ENCODE assay signal across 15 cellular contexts in the genomic region with DNA sequence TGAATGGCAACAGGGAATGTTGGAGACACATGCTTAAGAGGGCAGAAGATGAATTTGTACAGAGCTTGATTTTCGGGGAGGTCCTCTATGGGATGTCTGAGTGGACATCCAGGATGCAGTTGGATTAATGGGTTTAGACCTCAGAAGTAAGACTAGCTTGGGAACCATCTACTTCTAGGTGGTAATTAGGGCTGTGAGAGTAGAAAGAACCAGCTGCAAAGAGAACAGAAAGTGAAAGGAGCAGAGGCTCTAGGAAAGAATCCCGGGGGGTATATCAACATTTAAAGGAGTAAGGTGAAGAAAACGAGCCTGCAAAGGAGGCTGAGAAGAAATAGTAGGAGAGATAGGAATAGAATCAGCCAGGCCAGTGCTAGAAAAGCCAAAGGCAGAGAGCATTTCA. TPM values are rescaled to one million over a fixed set of nuclear protein-coding genes. Genes with fewer than 3 reads are reported as not detected.
DNase-seq lines count a peak whose midpoint lies in the region; ATAC-seq and TF ChIP-seq lines count a peak whose summit lies in the region.
"Had no signal": no experiment of that assay in that cellular context is flagged by ENCODE, and none has a peak within 500 bp of the region (broad histone marks: within the 10 kb centered on the region; RNA-seq: fewer than 3 reads in every experiment).

No MANE protein-coding gene starts in this region.

- H3K27me3 ChIP-seq in KMS-11 (ENCODE audit: insufficient read depth, low read depth) (no peaks in the 10 kb centered on the region), right lobe of liver (no peaks in the 10 kb centered on the region)
- H3K27me3 ChIP-seq: heart left ventricle, vagina had no signal

- CTCF ChIA-PET in activated naive CD4-positive, alpha-beta T cell treated with anti-CD3 and anti-CD28 coated beads for 36 hours (lab: Charles Lee) = interaction anchor here (0.6 to 1.6 kb wide), 2 partner anchors 10 to 47 kb away, joined by 3 to 4 read pairs; no protein-coding TSS in a partner anchor

- POLR2A ChIA-PET in activated naive CD8-positive, alpha-beta T cell treated with anti-CD3 and anti-CD28 coated beads, Interleukin-2, amount 10 ng/mL, durations not matched to agents 7 days and 5 days (lab: Charles Lee) = interaction anchor here (0.8 kb wide), 1 partner anchor 220 kb away, joined by 4 read pairs; no protein-coding TSS in a partner anchor

- H3K4me3 Mint-ChIP-seq in activated naive CD4-positive, alpha-beta T cell treated with anti-CD3 and anti-CD28 coated beads for 36 hours = no peak overlapping the region
- no peak overlapping the region for H3K4me3 Mint-ChIP-seq in activated naive CD8-positive, alpha-beta T cell treated with anti-CD3 and anti-CD28 coated beads, Interleukin-2, amount 10 ng/mL, durations not matched to agents 7 days and 5 days
- H3K4me3 Mint-ChIP-seq in stimulated activated effector memory CD8-positive, alpha-beta T cell treated with anti-CD3 and anti-CD28 coated beads, Interleukin-12 subunit alpha, Interleukin-12 subunit beta, amount 100 ng/mL, for 72 hours = no peak overlapping the region

- no peak for DNase-seq in activated naive CD4-positive, alpha-beta T cell treated with anti-CD3 and anti-CD28 coated beads for 36 hours
- DNase-seq in activated naive CD4-positive, alpha-beta T cell (lab: John Stamatoyannopoulos, UW) = no peak
- DNase-seq in activated naive CD8-positive, alpha-beta T cell treated with anti-CD3 and anti-CD28 coated beads, Interleukin-2, amount 10 ng/mL, durations not matched to agents 7 days and 5 days = no peak
- DNase-seq in stimulated activated effector memory CD8-positive, alpha-beta T cell treated with anti-CD3 and anti-CD28 coated beads, Interleukin-12 subunit alpha, Interleukin-12 subunit beta, amount 100 ng/mL, for 72 hours (ENCODE audit: low spot score in 2 of 2) = no peak
- DNase-seq in right lobe of liver (no peak), NCI-H1105 (lab: John Stamatoyannopoulos, UW) (no peak)
- DNase-seq: Calu3; heart left ventricle; NCI-H1436; NCI-H2171; PC-3; stimulated activated CD4-positive, alpha-beta T cell treated with anti-CD3 and anti-CD28 coated beads, Interleukin-2, amount 100 ng/mL, for 48 hours had no signal

- H3K36me3 ChIP-seq in KMS-11 (ENCODE audit: insufficient read depth) (no peaks in the 10 kb centered on the region), right lobe of liver (peaks cover 0 to 8% (median 0%) of the 10 kb centered on the region in 4 donors)

- peak overlapping the region; percentile 73 for H3K27ac Mint-ChIP-seq in activated naive CD4-positive, alpha-beta T cell treated with anti-CD3 and anti-CD28 coated beads for 36 hours
- H3K27ac Mint-ChIP-seq in activated naive CD8-positive, alpha-beta T cell treated with anti-CD3 and anti-CD28 coated beads, Interleukin-2, amount 10 ng/mL, durations not matched to agents 7 days and 5 days = peak overlapping the region; percentile 61
- peak overlapping the region; percentile 79 for H3K27ac Mint-ChIP-seq in stimulated activated effector memory CD8-positive, alpha-beta T cell treated with anti-CD3 and anti-CD28 coated beads, Interleukin-12 subunit alpha, Interleukin-12 subunit beta, amount 100 ng/mL, for 72 hours

- H3K79me2 ChIP-seq in KMS-11 (ENCODE audit: insufficient read depth, low read depth) = 0 out of 2 replicates have a peak, but pooled peaks cover 15% of the 10 kb centered on the region

- H3K9ac ChIP-seq in KMS-11 = no peak overlapping the region

- no peak for ATAC-seq in activated naive CD8-positive, alpha-beta T cell treated with anti-CD3 and anti-CD28 coated beads, Interleukin-2, amount 10 ng/mL, durations not matched to agents 7 days and 5 days (ENCODE audit: low read depth)
- no peak for ATAC-seq in stimulated activated effector memory CD8-positive, alpha-beta T cell treated with anti-CD3 and anti-CD28 coated beads, Interleukin-12 subunit alpha, Interleukin-12 subunit beta, amount 100 ng/mL, for 72 hours
- ATAC-seq in HG02938 (IDR thresholded peaks at IDR 0.05; ENCODE audit: unreplicated experiment) (no peak), right lobe of liver (no peak)
- ATAC-seq: heart left ventricle, PC-3 had no signal

- no peak for TF ChIP-seq CTCF in KMS-11 (conservative IDR thresholded peaks at IDR 0.05; ENCODE audit: low read depth, low read length)
- no peak for TF ChIP-seq CTCF in right lobe of liver (IDR thresholded peaks at IDR 0.05)

- intact Hi-C loops in activated naive CD4-positive, alpha-beta T cell treated with anti-CD3 and anti-CD28 coated beads for 36 hours (cut with micrococcal nuclease) = no loop called here
- intact Hi-C loops in right lobe of liver (cut with DNase I) = no loop called here

- H3K27ac ChIP-seq in KMS-11 (peak overlapping the region; percentile 93), right lobe of liver (no peak overlapping the region)
- H3K27ac ChIP-seq: heart left ventricle, vagina had no signal

- no peaks in the 10 kb centered on the region for H3K9me3 Mint-ChIP-seq in activated naive CD4-positive, alpha-beta T cell treated with anti-CD3 and anti-CD28 coated beads for 36 hours
- H3K9me3 Mint-ChIP-seq in activated naive CD8-positive, alpha-beta T cell treated with anti-CD3 and anti-CD28 coated beads, Interleukin-2, amount 10 ng/mL, durations not matched to agents 7 days and 5 days = no peaks in the 10 kb centered on the region
- H3K9me3 Mint-ChIP-seq in stimulated activated effector memory CD8-positive, alpha-beta T cell treated with anti-CD3 and anti-CD28 coated beads, Interleukin-12 subunit alpha, Interleukin-12 subunit beta, amount 100 ng/mL, for 72 hours = no peaks in the 10 kb centered on the region

- no peak overlapping the region for H2AFZ ChIP-seq in KMS-11 (ENCODE audit: low read depth)

- no peaks in the 10 kb centered on the region for H3K27me3 Mint-ChIP-seq in activated naive CD4-positive, alpha-beta T cell treated with anti-CD3 and anti-CD28 coated beads for 36 hours (ENCODE audit: low read depth)
- H3K27me3 Mint-ChIP-seq in activated naive CD8-positive, alpha-beta T cell treated with anti-CD3 and anti-CD28 coated beads, Interleukin-2, amount 10 ng/mL, durations not matched to agents 7 days and 5 days = no peaks in the 10 kb centered on the region

- H3K4me1 ChIP-seq in KMS-11 (ENCODE audit: low read depth, poor library complexity, severe bottlenecking) (peaks cover 96% of the 10 kb centered on the region), right lobe of liver (no peaks in the 10 kb centered on the region)
- H3K4me1 ChIP-seq: heart left ventricle, vagina had no signal

- peaks cover 15% of the 10 kb centered on the region for H3K4me1 Mint-ChIP-seq in activated naive CD4-positive, alpha-beta T cell treated with anti-CD3 and anti-CD28 coated beads for 36 hours (ENCODE audit: low read depth)
- H3K4me1 Mint-ChIP-seq in activated naive CD8-positive, alpha-beta T cell treated with anti-CD3 and anti-CD28 coated beads, Interleukin-2, amount 10 ng/mL, durations not matched to agents 7 days and 5 days = peaks cover 13% of the 10 kb centered on the region
- H3K4me1 Mint-ChIP-seq in stimulated activated effector memory CD8-positive, alpha-beta T cell treated with anti-CD3 and anti-CD28 coated beads, Interleukin-12 subunit alpha, Interleukin-12 subunit beta, amount 100 ng/mL, for 72 hours = peaks cover 40% of the 10 kb centered on the region

- TF ChIP-seq POLR2A in right lobe of liver (IDR thresholded peaks at IDR 0.05) = no peak

- H4K20me1 ChIP-seq in KMS-11 (ENCODE audit: insufficient read depth) = no peaks in the 10 kb centered on the region

- no peaks in the 10 kb centered on the region for H3K9me3 ChIP-seq in right lobe of liver
- H3K9me3 ChIP-seq: heart left ventricle, vagina had no signal

- 52% methylated on average over 3 of the region's 3 CpGs for WGBS in right lobe of liver (ENCODE audit: insufficient coverage, low coverage, low lambda C conversion rate, missing lambda C conversion rate)

- no peak overlapping the region for H3K4me3 ChIP-seq in KMS-11 (IDR thresholded peaks at IDR 0.05; ENCODE audit: insufficient read depth, low read depth, low read length)
- H3K4me3 ChIP-seq in right lobe of liver = no peak overlapping the region
- H3K4me3 ChIP-seq: heart left ventricle, vagina had no signal

- peak overlapping the region; percentile 72 for H3K4me2 ChIP-seq in KMS-11

- peaks cover 27% of the 10 kb centered on the region for H3K36me3 Mint-ChIP-seq in activated naive CD4-positive, alpha-beta T cell treated with anti-CD3 and anti-CD28 coated beads for 36 hours (ENCODE audit: low read depth)
- H3K36me3 Mint-ChIP-seq in activated naive CD8-positive, alpha-beta T cell treated with anti-CD3 and anti-CD28 coated beads, Interleukin-2, amount 10 ng/mL, durations not matched to agents 7 days and 5 days = peaks cover 22% of the 10 kb centered on the region
- peaks cover 100% of the 10 kb centered on the region for H3K36me3 Mint-ChIP-seq in stimulated activated effector memory CD8-positive, alpha-beta T cell treated with anti-CD3 and anti-CD28 coated beads, Interleukin-12 subunit alpha, Interleukin-12 subunit beta, amount 100 ng/mL, for 72 hours

RNA-seq across cellular contexts. Expression of gene NKRF, which starts 29.0 kb away (rescaled TPM):
- total RNA-seq in activated naive CD4-positive, alpha-beta T cell treated with anti-CD3 and anti-CD28 coated beads for 36 hours = 10 to 100 TPM; 15.8 to 17.0 TPM
- total RNA-seq in activated naive CD8-positive, alpha-beta T cell treated with anti-CD3 and anti-CD28 coated beads, Interleukin-2, amount 10 ng/mL, durations not matched to agents 7 days and 5 days = 10 to 100 TPM; 14.3 to 14.4 TPM
- 1 to 10 TPM; 3.0 to 4.4 (median 4.0) TPM for total RNA-seq in right lobe of liver

RNA-seq across cellular contexts. Expression of gene SEPTIN6, which starts 57.8 kb away (rescaled TPM):
- total RNA-seq in activated naive CD4-positive, alpha-beta T cell treated with anti-CD3 and anti-CD28 coated beads for 36 hours = 100 to 1,000 TPM; 137 to 143 TPM
- total RNA-seq in activated naive CD8-positive, alpha-beta T cell treated with anti-CD3 and anti-CD28 coated beads, Interleukin-2, amount 10 ng/mL, durations not matched to agents 7 days and 5 days = 100 to 1,000 TPM; 257 to 274 TPM
- total RNA-seq in right lobe of liver = 10 to 100 TPM; 12.7 to 25.6 (median 19.6) TPM

Comparison
In these comparisons a context has a peak if more than half of its experiments do, and no peak if none do; other contexts are left out.
1. RNA of gene SEPTIN6, which starts 57.8 kb away (total RNA-seq): 257 to 274 TPM in activated naive CD8-positive, alpha-beta T cell treated with anti-CD3 and anti-CD28 coated beads, Interleukin-2, amount 10 ng/mL, durations not matched to agents 7 days and 5 days and 137 to 143 TPM in activated naive CD4-positive, alpha-beta T cell treated with anti-CD3 and anti-CD28 coated beads for 36 hours; 12.7 to 25.6 TPM in right lobe of liver; every median in the first group is over 4 times any median in the second.
2. Peak in every context shown above with its lines, with median percentiles within 50 percentile points of each other: H3K27ac Mint-ChIP-seq.